ENCODE assay signal across 22 cellular contexts in the genomic region with DNA sequence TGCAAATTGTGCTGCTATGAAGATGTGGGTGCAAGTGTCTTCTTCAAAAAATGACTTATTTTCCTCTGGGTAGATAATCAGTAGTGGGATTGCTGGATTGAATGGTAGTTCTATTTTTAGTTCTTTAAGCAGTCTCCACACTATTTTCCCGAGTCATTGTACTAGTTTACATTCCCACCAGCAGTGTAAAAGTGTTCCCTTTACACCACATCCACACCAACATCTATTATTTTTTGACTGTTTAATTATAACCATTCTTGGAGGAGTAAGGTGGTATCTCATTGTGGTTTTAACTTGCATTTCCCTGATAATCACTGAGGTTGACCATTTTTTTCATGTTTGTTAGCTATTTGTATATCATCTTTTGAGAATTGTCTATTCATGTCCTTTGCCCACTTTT.
"Had no signal": no experiment of that assay in that cellular context is flagged by ENCODE, and none has a peak within 500 bp of the region (broad histone marks: within the 10 kb centered on the region; RNA-seq: fewer than 3 reads in every experiment).

No MANE protein-coding gene starts in this region.

- ATAC-seq: foreskin keratinocyte, gastrocnemius medialis, heart right ventricle, left cardiac atrium, left lung, left ventricle myocardium superior, lower lobe of right lung, mucosa of descending colon had no signal

- DNase-seq: dermis blood vessel endothelial cell; dorsolateral prefrontal cortex; effector CD4-positive, alpha-beta T cell; effector memory CD4-positive, alpha-beta T cell; foreskin keratinocyte; gastrocnemius medialis; glutamatergic neuron; head of caudate nucleus; heart right ventricle; hippocampal formation; left cardiac atrium; left lung; left ventricle myocardium superior; lower lobe of right lung; mesenchymal stem cell; mucosa of descending colon; naive B cell had no signal

- H3K27me3 ChIP-seq: esophagus muscularis mucosa, foreskin keratinocyte, gastrocnemius medialis had no signal

- H3K36me3 ChIP-seq: esophagus muscularis mucosa, gastrocnemius medialis, heart right ventricle, left lung, lower lobe of right lung had no signal

- H3K4me1 ChIP-seq: esophagus muscularis mucosa, foreskin keratinocyte, gastrocnemius medialis, heart right ventricle, left lung, lower lobe of right lung had no signal

- H3K27ac ChIP-seq: coronary artery, dorsolateral prefrontal cortex, esophagus muscularis mucosa, foreskin keratinocyte, gastrocnemius medialis, heart right ventricle, left lung, lower lobe of right lung had no signal

- H3K9me3 ChIP-seq: esophagus muscularis mucosa, gastrocnemius medialis, heart right ventricle, left lung, lower lobe of right lung, mucosa of descending colon had no signal

- H3K4me3 ChIP-seq: coronary artery, dorsolateral prefrontal cortex, esophagus muscularis mucosa, gastrocnemius medialis, heart right ventricle, left lung, lower lobe of right lung, mucosa of descending colon had no signal

- FAIRE-seq: endothelial cell of umbilical vein, islet of Langerhans, keratinocyte had no signal
